Comparison of ENCODE assay signal across 8 cellular contexts in the genomic region with DNA sequence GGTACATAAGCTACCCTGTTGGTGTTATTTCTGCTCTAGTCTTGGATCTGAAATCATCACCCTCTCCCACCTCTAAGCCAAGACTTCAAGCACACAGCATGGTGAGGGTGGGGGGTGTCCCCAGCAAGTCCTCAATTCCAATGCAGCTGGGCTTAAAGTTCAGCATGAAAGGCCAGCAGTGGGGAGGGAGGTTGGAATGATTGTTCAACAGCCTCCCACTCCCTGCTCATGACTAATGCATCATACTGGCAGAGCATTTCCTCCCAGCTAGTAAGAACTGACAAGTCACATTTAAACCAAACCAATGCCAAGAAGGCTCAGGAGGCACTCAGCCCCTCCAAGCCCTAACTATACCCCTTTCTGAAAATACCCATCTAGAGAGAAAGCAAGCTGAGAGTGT. TPM values are rescaled to one million over a fixed set of nuclear protein-coding genes. Genes with fewer than 3 reads are reported as not detected.
DNase-seq lines count a peak whose midpoint lies in the region; FAIRE-seq and TF ChIP-seq lines count a peak whose summit lies in the region.

No MANE protein-coding gene starts in this region.

- H3K9me3 Mint-ChIP-seq in glutamatergic neuron (ENCODE audit: unreplicated experiment): peaks cover 3% of the 10 kb centered on the region

- no peak overlapping the region for H3K27ac Mint-ChIP-seq in glutamatergic neuron (ENCODE audit: unreplicated experiment)

- H3K4me3 Mint-ChIP-seq in glutamatergic neuron (ENCODE audit: unreplicated experiment): no peak overlapping the region

- H3K4me1 Mint-ChIP-seq in glutamatergic neuron (ENCODE audit: low read depth, unreplicated experiment): no peaks in the 10 kb centered on the region

- H3K36me3 Mint-ChIP-seq in glutamatergic neuron (ENCODE audit: unreplicated experiment): no peaks in the 10 kb centered on the region

- H3K27me3 ChIP-seq in bronchial epithelial cell (ENCODE audit: control insufficient read depth, insufficient read depth, low read length): no peaks in the 10 kb centered on the region

- H3K36me3 ChIP-seq in bronchial epithelial cell (ENCODE audit: control insufficient read depth, insufficient read depth, low read length): no peaks in the 10 kb centered on the region

- no peak for TF ChIP-seq CTCF in AG10803 (conservative IDR thresholded peaks at IDR 0.05; ENCODE audit: low read length)
- TF ChIP-seq CTCF in bronchial epithelial cell (IDR thresholded peaks at IDR 0.05; ENCODE audit: insufficient read depth, low read length, severe bottlenecking): no peak
- TF ChIP-seq CTCF in retinal pigment epithelial cell (conservative IDR thresholded peaks at IDR 0.05; ENCODE audit: low read depth, low read length): no peak
- no peak for TF ChIP-seq CTCF in GM10266 (IDR thresholded peaks at IDR 0.05; ENCODE audit: control insufficient read depth, insufficient read depth, low read depth, missing control alignments)
- TF ChIP-seq CTCF in glutamatergic neuron (IDR thresholded peaks at IDR 0.05; ENCODE audit: partially characterized antibody, unreplicated experiment): no peak

- H3K4me3 ChIP-seq in AG10803 (ENCODE audit: low read length) (no peak overlapping the region), bronchial epithelial cell (ENCODE audit: low read depth, low read length) (no peak overlapping the region), retinal pigment epithelial cell (ENCODE audit: low read length) (no peak overlapping the region)

- DNase-seq in AG10803 (ENCODE audit: low read depth) (peak; percentile 84), RKO (ENCODE audit: low spot score) (peak; percentile 52), bronchial epithelial cell (ENCODE audit: low read depth) (peak; percentile 91), retinal pigment epithelial cell (ENCODE audit: low read depth) (peak; percentile 86), NOMO-1 treated with dmso at 0.1 percent for 144 hours (lab: John Stamatoyannopoulos, UW; ENCODE audit: unreplicated experiment) (no peak), GM10266 (ENCODE audit: extremely low spot score) (no peak), glutamatergic neuron (no peak), NCI-H2081 treated with DMSO at 0.1 percent for 48 hours (lab: John Stamatoyannopoulos, UW) (no peak)

- peaks cover 2% of the 10 kb centered on the region for H3K27me3 Mint-ChIP-seq in glutamatergic neuron (ENCODE audit: unreplicated experiment)

- FAIRE-seq in bronchial epithelial cell (lab: Jason Lieb, UNC): no peak

RNA-seq across cellular contexts. Expression of gene TIAM1, which starts 50.1 kb away (rescaled TPM):
- total RNA-seq in bronchial epithelial cell (8.4 and 31.6 TPM in 2 replicates), glutamatergic neuron (ENCODE audit: unreplicated experiment) (23.3 TPM)

Comparison
In these comparisons a context has a peak if more than half of its experiments do, and no peak if none do; other contexts are left out.
1. DNase-seq: peak in AG10803 (single experiment), RKO (single experiment), bronchial epithelial cell (single experiment) and retinal pigment epithelial cell (single experiment); none in NOMO-1 treated with dmso at 0.1 percent for 144 hours (single experiment), GM10266 (single experiment), glutamatergic neuron (single experiment) and NCI-H2081 treated with DMSO at 0.1 percent for 48 hours (single experiment).